ENCODE assay signal across 1 cellular context in genomic region chr1:207282496-207283380, GRCh38.
TF ChIP-seq lines count a peak whose summit lies in the region.

No MANE protein-coding gene starts in this region.

TF ChIP-seq in H1, 55 proteins besides CTCF, POLR2A, EP300 and RAD21 (continued from another document):
- TF ChIP-seq E2F6 (IDR thresholded peaks at IDR 0.05): no peak
- no peak for TF ChIP-seq TCF12 (IDR thresholded peaks at IDR 0.05; ENCODE audit: low read depth, low read length)
- no peak for TF ChIP-seq SIN3A (conservative IDR thresholded peaks at IDR 0.05 in 1 of 2, IDR thresholded peaks at IDR 0.05 in 1 of 2; ENCODE audit: low read depth in 1 of 2, low read length in 2 of 2)
